18 cellular contexts compared by ENCODE assay signal in genomic region chr15:89140595-89140994, GRCh38. TPM values are rescaled to one million over a fixed set of nuclear protein-coding genes. Genes with fewer than 3 reads are reported as not detected.
DNase-seq lines count a peak whose midpoint lies in the region; ATAC-seq and TF ChIP-seq lines count a peak whose summit lies in the region.
"Had no signal": no experiment of that assay in that cellular context is flagged by ENCODE, and none has a peak within 500 bp of the region (broad histone marks: within the 10 kb centered on the region; RNA-seq: fewer than 3 reads in every experiment).

No MANE protein-coding gene starts in this region.

- H2AFZ ChIP-seq in mesenchymal stem cell (ENCODE audit: low read depth, low read length): no peak overlapping the region
- H2AFZ ChIP-seq: GM23248 had no signal

- H3K27me3 Mint-ChIP-seq in activated T-helper 1 cell treated with anti-CD3 and anti-CD28 coated beads, Interleukin-12 subunit alpha, Interleukin-12 subunit beta, Interleukin-2, Interleukin-4 antibody, amounts not matched to agents 30 ng/mL and 10 ng/mL and 1 ng/mL, durations not matched to agents 14 hours and 24 hours and 36 hours (ENCODE audit: insufficient read depth): no peaks in the 10 kb centered on the region
- H3K27me3 Mint-ChIP-seq: activated naive CD4-positive, alpha-beta T cell treated with anti-CD3 and anti-CD28 coated beads, Interleukin-2, amount 50 U/mL, for 24 hours had no signal

- 85% methylated on average over 3 of the region's 4 CpGs for WGBS in mesenchymal stem cell

- H3K4me1 Mint-ChIP-seq in activated T-helper 1 cell treated with anti-CD3 and anti-CD28 coated beads, Interleukin-12 subunit alpha, Interleukin-12 subunit beta, Interleukin-2, Interleukin-4 antibody, amounts not matched to agents 30 ng/mL and 10 ng/mL and 1 ng/mL, durations not matched to agents 14 hours and 24 hours and 36 hours (ENCODE audit: low read depth): peaks cover 54% of the 10 kb centered on the region

- H2AK5ac ChIP-seq in mesenchymal stem cell (ENCODE audit: low read length, severe bottlenecking): no peak overlapping the region

- peaks cover 100% of the 10 kb centered on the region for H3K4me1 ChIP-seq in left ventricle myocardium inferior
- peaks cover 7% of the 10 kb centered on the region for H3K4me1 ChIP-seq in mesenchymal stem cell (ENCODE audit: control insufficient read depth, insufficient read depth, low read depth, low read length)
- H3K4me1 ChIP-seq in upper lobe of right lung: peaks cover 63% of the 10 kb centered on the region

- H2BK5ac ChIP-seq in mesenchymal stem cell (ENCODE audit: low read depth, low read length, poor library complexity, severe bottlenecking): no peak overlapping the region

- no peak overlapping the region for H2BK12ac ChIP-seq in mesenchymal stem cell (ENCODE audit: low read length in 2 of 2)

- DNase-seq in left ventricle myocardium inferior (no peak), left ventricle myocardium superior (no peak), mesenchymal stem cell (no peak), upper lobe of right lung (no peak)
- no peak for DNase-seq in activated T-helper 1 cell treated with anti-CD3 and anti-CD28 coated beads, Interleukin-12 subunit alpha, Interleukin-12 subunit beta, Interleukin-2, Interleukin-4 antibody, amounts not matched to agents 30 ng/mL and 10 ng/mL and 1 ng/mL, durations not matched to agents 14 hours and 24 hours and 36 hours (ENCODE audit: low spot score)
- DNase-seq in activated CD8-positive, alpha-beta memory T cell treated with anti-CD3 and anti-CD28 coated beads for 24 hours: no peak
- DNase-seq: central memory CD4-positive, alpha-beta T cell; DMS 273 treated with DMSO at 0.1 percent for 48 hours; GM23248; kidney glomerular epithelial cell; NCI-H1417 treated with DMSO at 0.1 percent for 48 hours; NCI-H446 treated with DMSO at 0.1 percent for 48 hours; OCI-M1; stimulated activated CD4-positive, alpha-beta T cell treated with anti-CD3 and anti-CD28 coated beads, Interleukin-4, amount 100 ng/mL, for 24 hours had no signal

- TF ChIP-seq CTCF in left ventricle myocardium inferior (IDR thresholded peaks at IDR 0.05; ENCODE audit: borderline replicate concordance) (no peak), upper lobe of right lung (IDR thresholded peaks at IDR 0.05) (no peak)

- H3K27ac ChIP-seq in left ventricle myocardium inferior (replicated peaks) (peak overlapping the region; percentile 86), mesenchymal stem cell (ENCODE audit: low read length, poor library complexity, severe bottlenecking) (no peak overlapping the region), upper lobe of right lung (peak overlapping the region; percentile 32)
- H3K27ac ChIP-seq: GM23248, SK-N-MC had no signal

- no peak overlapping the region for H3K14ac ChIP-seq in mesenchymal stem cell (ENCODE audit: low read length in 2 of 2)

- H3K27me3 ChIP-seq in left ventricle myocardium inferior (ENCODE audit: low read depth): no peaks in the 10 kb centered on the region
- no peaks in the 10 kb centered on the region for H3K27me3 ChIP-seq in mesenchymal stem cell (ENCODE audit: control insufficient read depth in 1 of 2, insufficient read depth in 1 of 2, low read length in 2 of 2)
- no peaks in the 10 kb centered on the region for H3K27me3 ChIP-seq in upper lobe of right lung

- no peak overlapping the region for H4K91ac ChIP-seq in mesenchymal stem cell (ENCODE audit: low read length)

- no peak overlapping the region for H3K4me2 ChIP-seq in mesenchymal stem cell (ENCODE audit: low read length, poor library complexity, severe bottlenecking)

- H3K79me1 ChIP-seq in mesenchymal stem cell (replicated peaks; ENCODE audit: low read length, poor library complexity, severe bottlenecking): peaks cover 28% of the 10 kb centered on the region

- no peak overlapping the region for H3K4me3 ChIP-seq in left ventricle myocardium inferior
- no peak overlapping the region for H3K4me3 ChIP-seq in mesenchymal stem cell (ENCODE audit: insufficient read depth in 1 of 2, low read depth in 1 of 2, low read length in 2 of 2)
- no peak overlapping the region for H3K4me3 ChIP-seq in upper lobe of right lung
- H3K4me3 ChIP-seq: GM23248, SK-N-MC had no signal

- H3K9me3 ChIP-seq in left ventricle myocardium inferior (replicated peaks) (no peaks in the 10 kb centered on the region), mesenchymal stem cell (ENCODE audit: control insufficient read depth, low read length) (no peaks in the 10 kb centered on the region), upper lobe of right lung (no peaks in the 10 kb centered on the region)

- peak overlapping the region; percentile 65 for H3K9ac ChIP-seq in mesenchymal stem cell (ENCODE audit: low read length)
- H3K9ac ChIP-seq: GM23248 had no signal

- H3K9me3 Mint-ChIP-seq in activated T-helper 1 cell treated with anti-CD3 and anti-CD28 coated beads, Interleukin-12 subunit alpha, Interleukin-12 subunit beta, Interleukin-2, Interleukin-4 antibody, amounts not matched to agents 30 ng/mL and 10 ng/mL and 1 ng/mL, durations not matched to agents 14 hours and 24 hours and 36 hours: no peaks in the 10 kb centered on the region
- H3K9me3 Mint-ChIP-seq: activated naive CD4-positive, alpha-beta T cell treated with anti-CD3 and anti-CD28 coated beads, Interleukin-2, amount 50 U/mL, for 24 hours had no signal

- no peaks in the 10 kb centered on the region for H3K36me3 ChIP-seq in left ventricle myocardium inferior
- peaks cover 0 to 43% of the 10 kb centered on the region in 2 experiments for H3K36me3 ChIP-seq in mesenchymal stem cell (ENCODE audit: control insufficient read depth in 1 of 2, insufficient read depth in 2 of 2, low read depth in 1 of 2, low read length in 2 of 2)
- peaks cover 5% of the 10 kb centered on the region for H3K36me3 ChIP-seq in upper lobe of right lung

- intact Hi-C loops in left ventricle myocardium inferior (cut with micrococcal nuclease): no loop called here
- intact Hi-C loops in left ventricle myocardium superior (cut with micrococcal nuclease): no loop called here
- intact Hi-C loops in activated T-helper 1 cell treated with anti-CD3 and anti-CD28 coated beads, Interleukin-12 subunit alpha, Interleukin-12 subunit beta, Interleukin-2, Interleukin-4 antibody, amounts not matched to agents 30 ng/mL and 10 ng/mL and 1 ng/mL, durations not matched to agents 14 hours and 24 hours and 36 hours (cut with micrococcal nuclease): no loop called here
- intact Hi-C loops in upper lobe of right lung (cut with DNase I): no loop called here

- H3K27ac Mint-ChIP-seq in activated T-helper 1 cell treated with anti-CD3 and anti-CD28 coated beads, Interleukin-12 subunit alpha, Interleukin-12 subunit beta, Interleukin-2, Interleukin-4 antibody, amounts not matched to agents 30 ng/mL and 10 ng/mL and 1 ng/mL, durations not matched to agents 14 hours and 24 hours and 36 hours: peak overlapping the region; percentile 8
- H3K27ac Mint-ChIP-seq: activated naive CD4-positive, alpha-beta T cell treated with anti-CD3 and anti-CD28 coated beads, Interleukin-2, amount 50 U/mL, for 24 hours had no signal

- no peak overlapping the region for H2BK15ac ChIP-seq in mesenchymal stem cell (ENCODE audit: low read depth, poor library complexity, severe bottlenecking)

- no peak overlapping the region for H3K4ac ChIP-seq in mesenchymal stem cell (ENCODE audit: low read depth in 1 of 2, low read length in 2 of 2)

- peaks cover 18% of the 10 kb centered on the region for H3K36me3 Mint-ChIP-seq in activated T-helper 1 cell treated with anti-CD3 and anti-CD28 coated beads, Interleukin-12 subunit alpha, Interleukin-12 subunit beta, Interleukin-2, Interleukin-4 antibody, amounts not matched to agents 30 ng/mL and 10 ng/mL and 1 ng/mL, durations not matched to agents 14 hours and 24 hours and 36 hours (ENCODE audit: low read depth)

- no peak overlapping the region for H3K23ac ChIP-seq in mesenchymal stem cell (ENCODE audit: low read length in 2 of 2)

- H3K4me3 Mint-ChIP-seq in activated T-helper 1 cell treated with anti-CD3 and anti-CD28 coated beads, Interleukin-12 subunit alpha, Interleukin-12 subunit beta, Interleukin-2, Interleukin-4 antibody, amounts not matched to agents 30 ng/mL and 10 ng/mL and 1 ng/mL, durations not matched to agents 14 hours and 24 hours and 36 hours: no peak overlapping the region
- H3K4me3 Mint-ChIP-seq: activated naive CD4-positive, alpha-beta T cell treated with anti-CD3 and anti-CD28 coated beads, Interleukin-2, amount 50 U/mL, for 24 hours had no signal

- no peak overlapping the region for H4K8ac ChIP-seq in mesenchymal stem cell (ENCODE audit: low read length)

- H3K18ac ChIP-seq in mesenchymal stem cell (ENCODE audit: low read depth in 1 of 2, low read length in 2 of 2): no peak overlapping the region

- H2BK120ac ChIP-seq in mesenchymal stem cell (ENCODE audit: low read depth, low read length): no peak overlapping the region

- ATAC-seq in left ventricle myocardium superior (no peak), upper lobe of right lung (no peak), HG02870 (IDR thresholded peaks at IDR 0.05; ENCODE audit: unreplicated experiment) (no peak), HG02970 (IDR thresholded peaks at IDR 0.05; ENCODE audit: low FRiP score, unreplicated experiment) (no peak)

RNA-seq across cellular contexts. Expression of gene ABHD2, which starts 52.3 kb away (rescaled TPM):
- total RNA-seq in left ventricle myocardium inferior (68.2 TPM), left ventricle myocardium superior (84.4 TPM), upper lobe of right lung (182 TPM)
- total RNA-seq in activated T-helper 1 cell treated with anti-CD3 and anti-CD28 coated beads, Interleukin-12 subunit alpha, Interleukin-12 subunit beta, Interleukin-2, Interleukin-4 antibody, amounts not matched to agents 30 ng/mL and 10 ng/mL and 1 ng/mL, durations not matched to agents 14 hours and 24 hours and 36 hours: 66.5 and 66.7 TPM in 2 replicates
- 12.5 TPM for polyA plus RNA-seq in mesenchymal stem cell (2013, experiment 1 of 2)
- polyA plus RNA-seq in mesenchymal stem cell (2013, experiment 2 of 2): 12.4 TPM
